ENCODE assay signal across 9 cellular contexts in the genomic region with DNA sequence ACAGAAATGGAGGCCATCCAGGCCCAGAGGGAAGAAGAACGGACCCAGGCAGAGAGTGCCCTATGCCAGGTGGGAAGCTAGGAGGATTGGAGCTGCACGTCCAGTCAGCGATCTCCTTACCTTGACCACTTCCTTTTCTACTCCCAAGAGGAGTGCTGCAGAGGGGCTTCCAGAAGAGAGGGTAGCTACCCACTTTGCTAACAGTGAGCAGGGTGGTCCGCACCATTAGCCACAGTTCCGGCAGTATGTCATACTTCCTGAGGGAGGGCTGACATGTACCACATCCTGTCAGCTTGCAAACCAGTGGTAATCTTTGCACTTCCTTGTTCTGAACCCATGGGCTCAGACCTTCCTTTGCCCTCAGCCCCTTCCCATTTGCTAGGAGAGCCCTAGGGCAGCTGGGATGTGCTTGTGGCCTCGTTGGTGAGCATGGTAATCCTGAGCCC. TPM values are rescaled to one million over a fixed set of nuclear protein-coding genes. Genes with fewer than 3 reads are reported as not detected.
DNase-seq lines count a peak whose midpoint lies in the region; ATAC-seq and TF ChIP-seq lines count a peak whose summit lies in the region.
"Had no signal": no experiment of that assay in that cellular context is flagged by ENCODE, and none has a peak within 500 bp of the region (broad histone marks: within the 10 kb centered on the region; RNA-seq: fewer than 3 reads in every experiment).

No MANE protein-coding gene starts in this region.

- H3K9ac ChIP-seq in MM.1S (ENCODE audit: low read length): peak overlapping the region; percentile 73

- H3K4me3 ChIP-seq in MM.1S (ENCODE audit: low read length): peak overlapping the region; percentile 85
- H3K4me3 ChIP-seq in lung: peak overlapping the region; percentile 19

- H3K9me2 ChIP-seq in MM.1S (replicated peaks; ENCODE audit: insufficient read depth, low read length): no peaks in the 10 kb centered on the region

- H3K36me3 Mint-ChIP-seq in chondrocyte (ENCODE audit: low read depth): peaks cover 38% of the 10 kb centered on the region

- no peak overlapping the region for H3K27ac Mint-ChIP-seq in chondrocyte (ENCODE audit: unreplicated experiment)

- WGBS in lung, 2 donors: 25 to 69% methylated on average over 6 of the region's 6 CpGs

- H3K4me3 Mint-ChIP-seq in chondrocyte (ENCODE audit: unreplicated experiment): no peak overlapping the region

- H3K79me2 ChIP-seq in MM.1S (ENCODE audit: low read length): peaks cover 26% of the 10 kb centered on the region

- ATAC-seq in GM21447 (IDR thresholded peaks at IDR 0.05; ENCODE audit: unreplicated experiment) (peak; percentile 94), lung (ENCODE audit: insufficient read depth, low FRiP score) (peak; percentile 62)

- H3K9me3 ChIP-seq in MM.1S (replicated peaks; ENCODE audit: insufficient read depth, low read length) (no peaks in the 10 kb centered on the region), lung (ENCODE audit: control insufficient read depth in 2 of 2, insufficient read depth in 1 of 2, low read length in 1 of 2) (no peaks in the 10 kb centered on the region)

- H3K27ac ChIP-seq in MM.1S (ENCODE audit: low read length): peak overlapping the region; percentile 15; the same call in 1 of the 2 replicates
- H3K27ac ChIP-seq in lung (ENCODE audit: low read depth in 1 of 2, low read length in 1 of 2): peak overlapping the region in 1 of 2 donors; percentile 50

- no peaks in the 10 kb centered on the region; the same call in 1 of the 2 replicates for H3K36me3 ChIP-seq in MM.1S (replicated peaks; ENCODE audit: insufficient read depth, low read length)
- peaks cover 7 to 28% of the 10 kb centered on the region in 2 donors for H3K36me3 ChIP-seq in lung (ENCODE audit: control insufficient read depth in 2 of 2, insufficient read depth in 2 of 2, low read length in 2 of 2)

- H3K4me1 Mint-ChIP-seq in chondrocyte (ENCODE audit: low read depth): no peaks in the 10 kb centered on the region

- H3K9me3 Mint-ChIP-seq in chondrocyte (ENCODE audit: low read depth): no peaks in the 10 kb centered on the region

- H3F3A ChIP-seq in MM.1S (ENCODE audit: insufficient read depth, low read length): no peaks in the 10 kb centered on the region

- TF ChIP-seq CTCF in MM.1S (IDR thresholded peaks at IDR 0.05; ENCODE audit: low read length) (no peak), lung (IDR thresholded peaks at IDR 0.05; ENCODE audit: control extremely low read depth, extremely low read depth) (no peak), chondrocyte (IDR thresholded peaks at IDR 0.05) (no peak)

- H3K27me3 Mint-ChIP-seq in chondrocyte (ENCODE audit: low read depth): no peaks in the 10 kb centered on the region

- H3K27me3 ChIP-seq in MM.1S (replicated peaks; ENCODE audit: insufficient read depth, low read length): no peaks in the 10 kb centered on the region
- no peaks in the 10 kb centered on the region for H3K27me3 ChIP-seq in lung (ENCODE audit: control insufficient read depth, insufficient read depth)

- DNase-seq in CMK (ENCODE audit: low read depth) (peak; percentile 64), MM.1S (peak; percentile 37), activated T-cell treated with anti-CD3 and anti-CD28 coated beads for 24 hours (ENCODE audit: low read depth) (peak; percentile 47), lung (ENCODE audit: low spot score) (peak; percentile 40), chondrocyte (ENCODE audit: low spot score) (no peak), HT-29 (ENCODE audit: low spot score) (no peak)
- peak; percentile 28 to 81 (median 52) for DNase-seq in stimulated activated naive CD4-positive, alpha-beta T cell (lab: John Stamatoyannopoulos, UW)

- 0 out of 2 replicates have a peak, but pooled peaks cover 6% of the 10 kb centered on the region for H3K4me1 ChIP-seq in MM.1S (ENCODE audit: low read length)
- H3K4me1 ChIP-seq in lung (ENCODE audit: control insufficient read depth in 2 of 2, insufficient read depth in 2 of 2, low read length in 2 of 2): no peaks in the 10 kb centered on the region

- H3K4me2 ChIP-seq in MM.1S (ENCODE audit: low read depth, low read length): peak overlapping the region; percentile 81

- peak overlapping the region; percentile 95 for H2AFZ ChIP-seq in MM.1S (ENCODE audit: low read length)

- no peaks in the 10 kb centered on the region for H4K20me1 ChIP-seq in MM.1S (ENCODE audit: insufficient read depth, low read length)

RNA-seq across cellular contexts. Expression of gene CEP250, which starts 35.4 kb away (rescaled TPM):
- 10 to 100 TPM; 27.0 to 34.5 TPM for total RNA-seq in lung
- 10 to 100 TPM in 1 of 2 donors, 1 to 10 TPM in 1; 8.7 to 12.3 TPM for polyA plus RNA-seq in lung
- total RNA-seq in chondrocyte: 33.1 to 43.6 TPM (median 38.4 TPM) in 3 replicates
- total RNA-seq in HT-29 (2014; rRNA removed; shearing (Covaris generic)): 19.2 and 30.2 TPM in 2 replicates

RNA-seq across cellular contexts. Expression of gene C20orf173, which starts 38.7 kb away (rescaled TPM):
- total RNA-seq in lung: not detected
- not detected for polyA plus RNA-seq in lung
- total RNA-seq in chondrocyte: not detected in 3 replicates
- not detected in 2 replicates for total RNA-seq in HT-29 (2014; rRNA removed; shearing (Covaris generic))
- total RNA-seq: dermis microvascular lymphatic vessel endothelial cell had no signal

RNA-seq across cellular contexts. Expression of gene ERGIC3, which starts 51.1 kb away (rescaled TPM):
- total RNA-seq in lung (100 to 1,000 TPM; 216 to 241 TPM), chondrocyte (203 to 278 TPM (median 208 TPM) in 3 replicates)
- 100 to 1,000 TPM; 173 to 208 TPM for polyA plus RNA-seq in lung
- total RNA-seq in HT-29 (2014; rRNA removed; shearing (Covaris generic)): 391 and 426 TPM in 2 replicates

RNA-seq across cellular contexts. Expression of gene GDF5, which starts 52.7 kb away (rescaled TPM):
- total RNA-seq in lung (1 to 10 TPM in 1 of 2 donors, under 1 TPM in 1; 0.21 to 1.1 TPM), chondrocyte (1.7 to 3.5 TPM (median 3.4 TPM) in 3 replicates)
- 1 to 10 TPM in 1 of 2 donors, under 1 TPM in 1; 0.28 to 1.5 TPM for polyA plus RNA-seq in lung
- not detected in 2 replicates for total RNA-seq in HT-29 (2014; rRNA removed; shearing (Covaris generic))
- total RNA-seq: dermis microvascular lymphatic vessel endothelial cell had no signal

Comparison
In these comparisons a context has a peak if more than half of its experiments do, and no peak if none do; other contexts are left out.
1. DNase-seq: peak in CMK (single experiment), MM.1S (single experiment), activated T-cell treated with anti-CD3 and anti-CD28 coated beads for 24 hours (single experiment), lung (single experiment) and stimulated activated naive CD4-positive, alpha-beta T cell (6 of 6); none in chondrocyte (single experiment) and HT-29 (single experiment).